ENCODE assay signal across 13 cellular contexts in genomic region chr7:47045592-47045991, GRCh38.
DNase-seq lines count a peak whose midpoint lies in the region; ATAC-seq and TF ChIP-seq lines count a peak whose summit lies in the region.
"Had no signal": no experiment of that assay in that cellular context is flagged by ENCODE, and none has a peak within 500 bp of the region (broad histone marks: within the 10 kb centered on the region; RNA-seq: fewer than 3 reads in every experiment).

No MANE protein-coding gene starts in this region.

- H3K79me2 ChIP-seq in ACC112 (ENCODE audit: control insufficient read depth, insufficient read depth, low read length, unreplicated experiment) (no peaks in the 10 kb centered on the region), OCI-LY7 (ENCODE audit: insufficient read depth, low read depth, low read length) (no peaks in the 10 kb centered on the region)

- POLR2A ChIA-PET in OCI-LY7 (lab: Charles Lee) (no interaction called here), HEK293T (lab: Yijun Ruan, JAX) (no interaction called here)

- no peaks in the 10 kb centered on the region for H3K36me3 ChIP-seq in ACC112 (ENCODE audit: insufficient read depth, low read length)
- no peaks in the 10 kb centered on the region for H3K36me3 ChIP-seq in OCI-LY7 (ENCODE audit: insufficient read depth, low read length)
- no peaks in the 10 kb centered on the region for H3K36me3 ChIP-seq in neuronal stem cell (replicated peaks in 1 of 2; ENCODE audit: control insufficient read depth in 2 of 2, insufficient read depth in 2 of 2, low read length in 2 of 2)
- no peaks in the 10 kb centered on the region for H3K36me3 ChIP-seq in mucosa of descending colon (ENCODE audit: low read depth)
- H3K36me3 ChIP-seq: neutrophil had no signal

- H2AK5ac ChIP-seq in neuronal stem cell (ENCODE audit: low read depth, low read length) = no peak overlapping the region

- H3K27ac ChIP-seq in ACC112 (ENCODE audit: low read depth, low read length) (0 out of 2 replicates have a peak overlapping the region, but pooled peaks have one; percentile 0), OCI-LY7 (ENCODE audit: low read depth, low read length, poor library complexity, severe bottlenecking) (no peak overlapping the region), neuronal stem cell (replicated peaks; ENCODE audit: low read length) (no peak overlapping the region)
- H3K27ac ChIP-seq: A549, neutrophil had no signal

- no peak overlapping the region for H2BK15ac ChIP-seq in neuronal stem cell (ENCODE audit: low read length)

- no peak overlapping the region for H3K4me3 Mint-ChIP-seq in glutamatergic neuron (ENCODE audit: unreplicated experiment)
- H3K4me3 Mint-ChIP-seq: activated T-cell treated with anti-CD3 and anti-CD28 coated beads, Interleukin-2, amount 50 U/mL, for 24 hours; endodermal cell had no signal

- peaks cover 4% of the 10 kb centered on the region for H3K36me3 Mint-ChIP-seq in glutamatergic neuron (ENCODE audit: unreplicated experiment)

- no peak overlapping the region for H2BK5ac ChIP-seq in neuronal stem cell (ENCODE audit: low read length)

- H4K8ac ChIP-seq in neuronal stem cell (ENCODE audit: low read depth, low read length) = no peak overlapping the region

- H3K79me1 ChIP-seq in neuronal stem cell (ENCODE audit: low read depth, low read length) = no peaks in the 10 kb centered on the region

- in situ Hi-C loops in KBM-7 (cut with MboI; ENCODE audit: low pct_unique_long_range_greater_than_20kb, low sequenced_read_pairs) = no loop called here

- H3K9me2 ChIP-seq in OCI-LY7 (ENCODE audit: insufficient read depth, low read length) = no peaks in the 10 kb centered on the region

- no peak for DNase-seq in OCI-LY7 (ENCODE audit: low spot score)
- no peak for DNase-seq in glutamatergic neuron
- no peak for DNase-seq in neuronal stem cell (ENCODE audit: low spot score)
- no peak for DNase-seq in glomerular visceral epithelial cell (ENCODE audit: extremely low spot score)
- DNase-seq in mucosa of descending colon = no peak
- no peak for DNase-seq in HEK293T (ENCODE audit: extremely low spot score)
- no peak for DNase-seq in KBM-7
- DNase-seq: activated T-cell treated with anti-CD3 and anti-CD28 coated beads, Interleukin-2, amount 50 U/mL, for 24 hours; endodermal cell; MM.1S had no signal

- peaks cover 1% of the 10 kb centered on the region for H3K27me3 Mint-ChIP-seq in glutamatergic neuron (ENCODE audit: unreplicated experiment)
- H3K27me3 Mint-ChIP-seq: activated T-cell treated with anti-CD3 and anti-CD28 coated beads, Interleukin-2, amount 50 U/mL, for 24 hours had no signal

- H2BK120ac ChIP-seq in neuronal stem cell (ENCODE audit: low read depth, low read length) = no peak overlapping the region

- peaks cover 21% of the 10 kb centered on the region for H3K4me1 ChIP-seq in ACC112 (ENCODE audit: control insufficient read depth, insufficient read depth, low read length, unreplicated experiment)
- H3K4me1 ChIP-seq in OCI-LY7 (ENCODE audit: insufficient read depth, low read length, poor library complexity, severe bottlenecking) = no peaks in the 10 kb centered on the region
- H3K4me1 ChIP-seq in neuronal stem cell (ENCODE audit: control insufficient read depth in 2 of 2, insufficient read depth in 1 of 2, low read depth in 1 of 2, low read length in 2 of 2) = peaks cover 0 to 17% of the 10 kb centered on the region in 2 donors
- H3K4me1 ChIP-seq in mucosa of descending colon (ENCODE audit: low read depth) = no peaks in the 10 kb centered on the region
- H3K4me1 ChIP-seq: A549 had no signal

- ATAC-seq in mucosa of descending colon = no peak
- ATAC-seq: A549 had no signal

- no peaks in the 10 kb centered on the region for H3K9me3 Mint-ChIP-seq in glutamatergic neuron (ENCODE audit: unreplicated experiment)
- H3K9me3 Mint-ChIP-seq: endodermal cell had no signal

- H2BK12ac ChIP-seq in neuronal stem cell (ENCODE audit: low read length) = no peak overlapping the region

- H3K9me3 ChIP-seq in OCI-LY7 (ENCODE audit: low read length) (no peaks in the 10 kb centered on the region), neuronal stem cell (replicated peaks in 1 of 2; ENCODE audit: control insufficient read depth in 2 of 2, insufficient read depth in 1 of 2, low read depth in 1 of 2, low read length in 2 of 2) (no peaks in the 10 kb centered on the region), mucosa of descending colon (no peaks in the 10 kb centered on the region)
- H3K9me3 ChIP-seq: A549, neutrophil had no signal

- H3K18ac ChIP-seq in neuronal stem cell (ENCODE audit: low read length) = no peak overlapping the region

- H2AFZ ChIP-seq in ACC112 (ENCODE audit: low read length, unreplicated experiment) (no peak overlapping the region), OCI-LY7 (ENCODE audit: low read length) (peak overlapping the region; percentile 17), neuronal stem cell (ENCODE audit: low read length) (peak overlapping the region; percentile 67)

- no CpG with 5 or more reads among the region's 6 CpGs for WGBS in neuronal stem cell (ENCODE audit: extremely low coverage in 2 of 2, insufficient read length in 2 of 2, insufficient replicate concordance in 1 of 2), 2 donors

- CTCF ChIA-PET in OCI-LY7 (lab: Charles Lee; ENCODE audit: unreplicated experiment) = no interaction called here
- CTCF ChIA-PET in HEK293T (lab: Yijun Ruan, JAX) = no interaction called here

- peak overlapping the region; percentile 66 for H3K27ac Mint-ChIP-seq in glutamatergic neuron (ENCODE audit: unreplicated experiment)
- H3K27ac Mint-ChIP-seq: activated T-cell treated with anti-CD3 and anti-CD28 coated beads, Interleukin-2, amount 50 U/mL, for 24 hours; endodermal cell had no signal

- H4K91ac ChIP-seq in neuronal stem cell (ENCODE audit: low read depth, low read length, poor library complexity) = no peak overlapping the region

- no peaks in the 10 kb centered on the region for H3K27me3 ChIP-seq in ACC112 (ENCODE audit: insufficient read depth, low read length)
- H3K27me3 ChIP-seq in neuronal stem cell (ENCODE audit: control insufficient read depth in 3 of 3, insufficient read depth in 3 of 3, low read depth in 1 of 3, low read length in 3 of 3) = no peaks in the 10 kb centered on the region
- H3K27me3 ChIP-seq: neutrophil had no signal

- H3K4me2 ChIP-seq in OCI-LY7 (ENCODE audit: low read length) = no peak overlapping the region
- H3K4me2 ChIP-seq in neuronal stem cell (ENCODE audit: insufficient read depth, low read length, poor library complexity, severe bottlenecking) = no peak overlapping the region
- H3K4me2 ChIP-seq: A549 had no signal

- H3K23ac ChIP-seq in neuronal stem cell (ENCODE audit: low read depth, low read length, poor library complexity) = no peak overlapping the region

- H3K4me3 ChIP-seq in ACC112 (ENCODE audit: low read depth, low read length) (no peak overlapping the region), OCI-LY7 (ENCODE audit: low read depth, low read length, poor library complexity, severe bottlenecking) (no peak overlapping the region), neuronal stem cell (ENCODE audit: low read length in 2 of 2) (no peak overlapping the region), mucosa of descending colon (no peak overlapping the region)
- H3K4me3 ChIP-seq: A549 had no signal

- no peak overlapping the region for H3K4ac ChIP-seq in neuronal stem cell (ENCODE audit: low read length)

- no peaks in the 10 kb centered on the region for H4K20me1 ChIP-seq in OCI-LY7 (ENCODE audit: insufficient read depth, low read length)

- no peak for TF ChIP-seq CTCF in OCI-LY7 (conservative IDR thresholded peaks at IDR 0.05; ENCODE audit: low read length)
- no peak for TF ChIP-seq CTCF in glutamatergic neuron (IDR thresholded peaks at IDR 0.05; ENCODE audit: partially characterized antibody, unreplicated experiment)
- TF ChIP-seq CTCF in mucosa of descending colon (IDR thresholded peaks at IDR 0.05) = no peak

- BruUV-seq in OCI-LY7 (replicated peaks; lab: Mats Ljungman, UMichigan) = no TSS peak

- intact Hi-C loops in OCI-LY7 (cut with micrococcal nuclease; ENCODE audit: unreplicated experiment) = no loop called here
- intact Hi-C loops in mucosa of descending colon (cut with DNase I, micrococcal nuclease) = no loop called here

- no peak overlapping the region for H3K14ac ChIP-seq in neuronal stem cell (ENCODE audit: low read length)

- H3K4me1 Mint-ChIP-seq in glutamatergic neuron (ENCODE audit: low read depth, unreplicated experiment) = peaks cover 25% of the 10 kb centered on the region

- H3K9ac ChIP-seq in neuronal stem cell (ENCODE audit: low read depth, low read length, poor library complexity) = no peak overlapping the region

TF ChIP-seq in HEK293T, 16 proteins besides CTCF, POLR2A, EP300 and RAD21:
- TF ChIP-seq SP1 (IDR thresholded peaks at IDR 0.05) = no peak
- no peak for TF ChIP-seq NFRKB (IDR thresholded peaks at IDR 0.05)
- TF ChIP-seq FOXK2 (IDR thresholded peaks at IDR 0.05) = no peak
